In the genomic region with DNA sequence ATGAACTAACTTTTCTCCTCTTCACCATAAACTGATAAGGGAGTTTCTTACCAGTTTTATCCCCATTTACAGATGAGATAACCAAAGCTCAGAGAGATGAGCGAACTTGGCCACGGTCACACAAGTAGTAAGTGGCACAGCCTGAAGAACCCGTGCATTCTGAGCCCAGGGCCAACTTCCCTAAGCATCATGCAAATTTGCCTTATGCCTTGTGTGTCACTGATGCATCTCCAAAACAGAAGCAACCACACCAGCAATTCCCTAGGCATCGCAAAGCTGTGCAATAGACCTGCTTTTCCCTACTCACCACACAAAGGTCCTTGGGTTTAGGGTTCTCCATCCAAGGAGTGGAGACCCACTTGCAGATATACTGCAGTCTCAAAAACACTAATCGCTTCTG, we compare ENCODE assay signal across 8 cellular contexts.
"Had no signal": no experiment of that assay in that cellular context is flagged by ENCODE, and none has a peak within 500 bp of the region (broad histone marks: within the 10 kb centered on the region; RNA-seq: fewer than 3 reads in every experiment).

No MANE protein-coding gene starts in this region.

- H3K36me3 ChIP-seq: HAP-1 had no signal

- H2AFZ ChIP-seq: GM23338 had no signal

- H3K4me2 ChIP-seq: GM23338 had no signal

- DNase-seq: H7, HFFc6, KBM-7 had no signal

- H3K27ac ChIP-seq: HL-60 had no signal

- H3K4me1 ChIP-seq: HAP-1 had no signal

- H3K9me3 ChIP-seq: HAP-1 had no signal

- H3K4me3 ChIP-seq: GM23338, HAP-1 had no signal

- ATAC-seq: GM23338, HCT116, HepG2 had no signal
